Comparison of ENCODE assay signal across 11 cellular contexts in the genomic region with DNA sequence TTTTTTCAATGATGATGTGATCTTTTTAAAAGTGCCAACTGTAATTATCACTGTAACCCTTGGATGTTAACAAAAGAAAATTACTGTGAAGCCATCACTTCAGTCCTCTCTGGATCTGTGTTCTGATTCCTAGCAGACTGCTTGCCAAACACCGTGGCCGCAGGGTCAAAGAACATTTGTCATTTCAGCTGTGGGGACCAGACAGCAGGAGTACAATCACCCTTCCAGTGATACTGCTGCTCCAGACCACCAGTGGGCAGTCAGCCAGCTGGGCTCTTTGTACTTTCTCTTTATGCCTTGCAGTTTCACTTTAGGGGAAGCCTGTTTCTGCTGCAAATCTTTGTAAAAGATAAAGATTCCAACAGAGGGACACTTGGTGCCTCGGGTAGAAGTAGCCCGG.
A peak's percentile ranks its signal among the peaks of the same experiment; 100 is the strongest.
DNase-seq lines count a peak whose midpoint lies in the region; ATAC-seq and TF ChIP-seq lines count a peak whose summit lies in the region.
"Had no signal": no experiment of that assay in that cellular context is flagged by ENCODE, and none has a peak within 500 bp of the region (broad histone marks: within the 10 kb centered on the region; RNA-seq: fewer than 3 reads in every experiment).

No MANE protein-coding gene starts in this region.

- H3K27ac ChIP-seq in breast epithelium (peak overlapping the region in 1 of 2 donors; percentile 32), right lobe of liver (peak overlapping the region in 1 of 3 donors; percentile 25), gastroesophageal sphincter (no peak overlapping the region)
- H3K27ac ChIP-seq: A549, foreskin keratinocyte had no signal

- H3K4me1 ChIP-seq in breast epithelium = no peaks in the 10 kb centered on the region
- peaks cover 0 to 9% (median 0%) of the 10 kb centered on the region in 4 donors for H3K4me1 ChIP-seq in right lobe of liver
- peaks cover 0 to 17% (median 5%) of the 10 kb centered on the region in 3 donors for H3K4me1 ChIP-seq in gastroesophageal sphincter
- H3K4me1 ChIP-seq: A549, foreskin keratinocyte had no signal

- TF ChIP-seq CTCF in MCF 10A (IDR thresholded peaks at IDR 0.05; ENCODE audit: unreplicated experiment) = no peak
- no peak for TF ChIP-seq CTCF in breast epithelium (IDR thresholded peaks at IDR 0.05)
- no peak for TF ChIP-seq CTCF in right lobe of liver (IDR thresholded peaks at IDR 0.05)
- peak; percentile 48 for TF ChIP-seq CTCF in type B pancreatic cell (conservative IDR thresholded peaks at IDR 0.05)
- no peak for TF ChIP-seq CTCF in gastroesophageal sphincter (IDR thresholded peaks at IDR 0.05)

- WGBS in right lobe of liver (ENCODE audit: insufficient coverage, low coverage, low lambda C conversion rate, missing lambda C conversion rate) = 35% methylated on average over 4 of the region's 4 CpGs
- WGBS in gastroesophageal sphincter (ENCODE audit: low coverage in 1 of 2), 2 donors = 8 to 10% methylated on average over 4 of the region's 4 CpGs

- H3K27me3 ChIP-seq in breast epithelium (no peaks in the 10 kb centered on the region), right lobe of liver (no peaks in the 10 kb centered on the region), gastroesophageal sphincter (no peaks in the 10 kb centered on the region)
- H3K27me3 ChIP-seq: foreskin keratinocyte had no signal

- H3K9me3 Mint-ChIP-seq in MCF 10A (ENCODE audit: unreplicated experiment) = no peaks in the 10 kb centered on the region
- peaks cover 6% of the 10 kb centered on the region for H3K9me3 Mint-ChIP-seq in dendritic cell treated with granulocyte-macrophage colony-stimulating factor and Interleukin-4, amounts not matched to agents 40 ng/mL and 50 ng/mL, for 4 days
- peaks cover 6% of the 10 kb centered on the region for H3K9me3 Mint-ChIP-seq in type B pancreatic cell
- no peaks in the 10 kb centered on the region for H3K9me3 Mint-ChIP-seq in activated CD4-positive, alpha-beta T cell treated with anti-CD3 and anti-CD28 coated beads, Interleukin-2, amount 10 ng/mL, durations not matched to agents 24 days and 14 days

- ATAC-seq in right lobe of liver (peak; percentile 76 to 89 (median 86)), gastroesophageal sphincter (no peak)
- ATAC-seq: A549, foreskin keratinocyte had no signal

- no peaks in the 10 kb centered on the region for H3K36me3 ChIP-seq in breast epithelium
- no peaks in the 10 kb centered on the region for H3K36me3 ChIP-seq in right lobe of liver
- no peaks in the 10 kb centered on the region for H3K36me3 ChIP-seq in gastroesophageal sphincter

- no peak overlapping the region for H3K4me3 Mint-ChIP-seq in MCF 10A (ENCODE audit: unreplicated experiment)
- peak overlapping the region; percentile 39 for H3K4me3 Mint-ChIP-seq in dendritic cell treated with granulocyte-macrophage colony-stimulating factor and Interleukin-4, amounts not matched to agents 40 ng/mL and 50 ng/mL, for 4 days
- H3K4me3 Mint-ChIP-seq in type B pancreatic cell = no peak overlapping the region
- H3K4me3 Mint-ChIP-seq in activated CD4-positive, alpha-beta T cell treated with anti-CD3 and anti-CD28 coated beads, Interleukin-2, amount 10 ng/mL, durations not matched to agents 24 days and 14 days = no peak overlapping the region
- H3K4me3 Mint-ChIP-seq: stimulated activated naive CD8-positive, alpha-beta T cell treated with anti-CD3 and anti-CD28 coated beads, Interleukin-15, Interleukin-2, amounts not matched to agents 100 ng/mL and 50 ng/mL, for 24 hours had no signal

- H3K27me3 Mint-ChIP-seq in MCF 10A (ENCODE audit: insufficient read depth, unreplicated experiment) = no peaks in the 10 kb centered on the region
- no peaks in the 10 kb centered on the region for H3K27me3 Mint-ChIP-seq in dendritic cell treated with granulocyte-macrophage colony-stimulating factor and Interleukin-4, amounts not matched to agents 40 ng/mL and 50 ng/mL, for 4 days
- no peaks in the 10 kb centered on the region for H3K27me3 Mint-ChIP-seq in type B pancreatic cell
- H3K27me3 Mint-ChIP-seq in activated CD4-positive, alpha-beta T cell treated with anti-CD3 and anti-CD28 coated beads, Interleukin-2, amount 10 ng/mL, durations not matched to agents 24 days and 14 days = no peaks in the 10 kb centered on the region
- H3K27me3 Mint-ChIP-seq: stimulated activated naive CD8-positive, alpha-beta T cell treated with anti-CD3 and anti-CD28 coated beads, Interleukin-15, Interleukin-2, amounts not matched to agents 100 ng/mL and 50 ng/mL, for 24 hours had no signal

- intact Hi-C loops in MCF 10A (cut with micrococcal nuclease) (no loop called here), breast epithelium (cut with DNase I; ENCODE audit: low total_unique reads) (no loop called here), right lobe of liver (cut with DNase I) (no loop called here)
- intact Hi-C loops in dendritic cell treated with granulocyte-macrophage colony-stimulating factor and Interleukin-4, amounts not matched to agents 40 ng/mL and 50 ng/mL, for 4 days (cut with micrococcal nuclease) = no loop called here
- intact Hi-C loops in activated CD4-positive, alpha-beta T cell treated with anti-CD3 and anti-CD28 coated beads, Interleukin-2, amount 10 ng/mL, durations not matched to agents 24 days and 14 days (cut with micrococcal nuclease) = no loop called here

- TF ChIP-seq EP300 in gastroesophageal sphincter (IDR thresholded peaks at IDR 0.05) = no peak

- no peak for TF ChIP-seq POLR2A in breast epithelium (IDR thresholded peaks at IDR 0.05)
- no peak for TF ChIP-seq POLR2A in right lobe of liver (IDR thresholded peaks at IDR 0.05)
- TF ChIP-seq POLR2A in gastroesophageal sphincter (IDR thresholded peaks at IDR 0.05) = no peak

- no TSS peak for BruUV-seq in MCF 10A (replicated peaks; lab: Mats Ljungman, UMichigan)

- H3K4me3 ChIP-seq in breast epithelium (peak overlapping the region in 1 of 3 donors; percentile 40), right lobe of liver (no peak overlapping the region), gastroesophageal sphincter (no peak overlapping the region)
- H3K4me3 ChIP-seq: A549 had no signal

- H3K36me3 Mint-ChIP-seq in MCF 10A (ENCODE audit: insufficient read depth, unreplicated experiment) (no peaks in the 10 kb centered on the region), type B pancreatic cell (no peaks in the 10 kb centered on the region)
- H3K36me3 Mint-ChIP-seq in dendritic cell treated with granulocyte-macrophage colony-stimulating factor and Interleukin-4, amounts not matched to agents 40 ng/mL and 50 ng/mL, for 4 days (ENCODE audit: low read depth) = no peaks in the 10 kb centered on the region
- H3K36me3 Mint-ChIP-seq in activated CD4-positive, alpha-beta T cell treated with anti-CD3 and anti-CD28 coated beads, Interleukin-2, amount 10 ng/mL, durations not matched to agents 24 days and 14 days (ENCODE audit: low read depth) = no peaks in the 10 kb centered on the region

- H3K27ac Mint-ChIP-seq in MCF 10A (ENCODE audit: low read depth, unreplicated experiment) (no peak overlapping the region), type B pancreatic cell (no peak overlapping the region)
- H3K27ac Mint-ChIP-seq in dendritic cell treated with granulocyte-macrophage colony-stimulating factor and Interleukin-4, amounts not matched to agents 40 ng/mL and 50 ng/mL, for 4 days = peak overlapping the region; percentile 67
- H3K27ac Mint-ChIP-seq in activated CD4-positive, alpha-beta T cell treated with anti-CD3 and anti-CD28 coated beads, Interleukin-2, amount 10 ng/mL, durations not matched to agents 24 days and 14 days = no peak overlapping the region
- H3K27ac Mint-ChIP-seq: stimulated activated naive CD8-positive, alpha-beta T cell treated with anti-CD3 and anti-CD28 coated beads, Interleukin-15, Interleukin-2, amounts not matched to agents 100 ng/mL and 50 ng/mL, for 24 hours had no signal

- POLR2A ChIA-PET in MCF 10A (lab: Yijun Ruan, JAX) = no interaction called here

- H3K9me3 ChIP-seq in breast epithelium (no peaks in the 10 kb centered on the region), right lobe of liver (no peaks in the 10 kb centered on the region), gastroesophageal sphincter (no peaks in the 10 kb centered on the region)
- H3K9me3 ChIP-seq: A549 had no signal

- CTCF ChIA-PET in MCF 10A (lab: Yijun Ruan, JAX) = no interaction called here

- DNase-seq in MCF 10A (ENCODE audit: unreplicated experiment) (peak; percentile 0), breast epithelium (ENCODE audit: low spot score in 2 of 2) (no peak), right lobe of liver (peak; percentile 62 to 72 (median 69)), type B pancreatic cell (ENCODE audit: extremely low spot score, unreplicated experiment) (no peak), HuH-7.5 (ENCODE audit: low spot score) (no peak)
- DNase-seq in activated CD4-positive, alpha-beta T cell treated with anti-CD3 and anti-CD28 coated beads, Interleukin-2, amount 10 ng/mL, durations not matched to agents 24 days and 14 days = no peak
- DNase-seq: foreskin keratinocyte had no signal

- H3K4me1 Mint-ChIP-seq in MCF 10A (ENCODE audit: insufficient read depth, unreplicated experiment) (peaks cover 6% of the 10 kb centered on the region), type B pancreatic cell (ENCODE audit: unreplicated experiment) (peaks cover 11% of the 10 kb centered on the region)
- peaks cover 31% of the 10 kb centered on the region for H3K4me1 Mint-ChIP-seq in dendritic cell treated with granulocyte-macrophage colony-stimulating factor and Interleukin-4, amounts not matched to agents 40 ng/mL and 50 ng/mL, for 4 days (ENCODE audit: low read depth)
- H3K4me1 Mint-ChIP-seq in activated CD4-positive, alpha-beta T cell treated with anti-CD3 and anti-CD28 coated beads, Interleukin-2, amount 10 ng/mL, durations not matched to agents 24 days and 14 days = no peaks in the 10 kb centered on the region

Comparison
In these comparisons a context has a peak if more than half of its experiments do, and no peak if none do; other contexts are left out.
1. DNase-seq: peak in MCF 10A (single experiment) and right lobe of liver (3 of 3); none in breast epithelium (0 of 2), type B pancreatic cell (single experiment), HuH-7.5 (single experiment) and activated CD4-positive, alpha-beta T cell treated with anti-CD3 and anti-CD28 coated beads, Interleukin-2, amount 10 ng/mL, durations not matched to agents 24 days and 14 days (single experiment).